In the genomic region with DNA sequence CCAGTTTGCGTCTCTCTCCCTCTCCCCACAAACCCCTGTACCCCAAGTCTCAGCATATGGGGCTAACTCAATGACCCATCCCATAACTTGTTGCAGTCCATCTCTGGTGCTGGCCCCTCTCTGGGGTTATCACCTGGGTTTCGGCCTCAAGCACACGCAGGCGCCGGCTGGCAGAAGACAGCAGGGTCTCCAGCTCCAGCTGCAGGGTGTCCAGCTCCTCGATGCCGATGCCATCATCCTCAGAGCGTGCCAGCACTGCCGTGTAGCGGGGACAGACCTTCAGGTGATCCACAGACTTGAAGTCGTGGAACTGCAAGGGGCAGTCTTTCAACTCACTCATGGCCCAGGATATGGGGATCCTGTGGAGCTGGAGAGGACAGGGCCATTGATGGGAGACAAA, we compare ENCODE assay signal across 1 cellular context.
TF ChIP-seq lines count a peak whose summit lies in the region.

No MANE protein-coding gene starts in this region.

TF ChIP-seq in GM12878, 131 proteins besides CTCF, POLR2A, EP300 and RAD21:
- TF ChIP-seq NBN (IDR thresholded peaks at IDR 0.05) (no peak), SMC3 (IDR thresholded peaks at IDR 0.05; ENCODE audit: borderline replicate concordance, low read length) (no peak), SIX5 (IDR thresholded peaks at IDR 0.05; ENCODE audit: low read depth, low read length, severe bottlenecking) (no peak), ETV6 (conservative IDR thresholded peaks at IDR 0.05 in 1 of 2, IDR thresholded peaks at IDR 0.05 in 1 of 2; ENCODE audit: borderline replicate concordance in 1 of 2, low read depth in 1 of 2) (no peak), BMI1 (IDR thresholded peaks at IDR 0.05; ENCODE audit: borderline replicate concordance) (no peak), CBX3 (IDR thresholded peaks at IDR 0.05; ENCODE audit: borderline replicate concordance, low read depth) (no peak), KLF5 (IDR thresholded peaks at IDR 0.05; ENCODE audit: partially characterized antibody) (no peak), ESRRA (IDR thresholded peaks at IDR 0.05; ENCODE audit: low read length) (no peak), CHD4 (IDR thresholded peaks at IDR 0.05) (no peak), GATAD2B (conservative IDR thresholded peaks at IDR 0.05; ENCODE audit: low read depth) (no peak), RB1 (IDR thresholded peaks at IDR 0.05; ENCODE audit: borderline replicate concordance) (no peak)
- TF ChIP-seq, protein P1, sequence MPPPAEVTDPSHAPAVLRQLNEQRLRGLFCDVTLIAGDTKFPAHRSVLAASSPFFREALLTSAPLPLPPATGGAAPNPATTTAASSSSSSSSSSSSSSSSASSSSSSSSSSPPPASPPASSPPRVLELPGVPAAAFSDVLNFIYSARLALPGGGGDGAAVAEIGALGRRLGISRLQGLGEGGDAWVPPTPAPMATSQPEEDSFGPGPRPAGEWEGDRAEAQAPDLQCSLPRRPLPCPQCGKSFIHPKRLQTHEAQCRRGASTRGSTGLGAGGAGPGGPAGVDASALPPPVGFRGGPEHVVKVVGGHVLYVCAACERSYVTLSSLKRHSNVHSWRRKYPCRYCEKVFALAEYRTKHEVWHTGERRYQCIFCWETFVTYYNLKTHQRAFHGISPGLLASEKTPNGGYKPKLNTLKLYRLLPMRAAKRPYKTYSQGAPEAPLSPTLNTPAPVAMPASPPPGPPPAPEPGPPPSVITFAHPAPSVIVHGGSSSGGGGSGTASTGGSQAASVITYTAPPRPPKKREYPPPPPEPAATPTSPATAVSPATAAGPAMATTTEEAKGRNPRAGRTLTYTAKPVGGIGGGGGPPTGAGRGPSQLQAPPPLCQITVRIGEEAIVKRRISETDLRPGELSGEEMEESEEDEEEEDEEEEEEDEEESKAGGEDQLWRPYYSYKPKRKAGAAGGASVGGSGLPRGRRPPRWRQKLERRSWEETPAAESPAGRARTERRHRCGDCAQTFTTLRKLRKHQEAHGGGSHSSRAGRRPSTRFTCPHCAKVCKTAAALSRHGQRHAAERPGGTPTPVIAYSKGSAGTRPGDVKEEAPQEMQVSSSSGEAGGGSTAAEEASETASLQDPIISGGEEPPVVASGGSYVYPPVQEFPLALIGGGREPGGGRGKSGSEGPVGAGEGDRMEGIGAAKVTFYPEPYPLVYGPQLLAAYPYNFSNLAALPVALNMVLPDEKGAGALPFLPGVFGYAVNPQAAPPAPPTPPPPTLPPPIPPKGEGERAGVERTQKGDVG (CRISPR knock-in tag; IDR thresholded peaks at IDR 0.05): no peak
- TF ChIP-seq, protein P2, sequence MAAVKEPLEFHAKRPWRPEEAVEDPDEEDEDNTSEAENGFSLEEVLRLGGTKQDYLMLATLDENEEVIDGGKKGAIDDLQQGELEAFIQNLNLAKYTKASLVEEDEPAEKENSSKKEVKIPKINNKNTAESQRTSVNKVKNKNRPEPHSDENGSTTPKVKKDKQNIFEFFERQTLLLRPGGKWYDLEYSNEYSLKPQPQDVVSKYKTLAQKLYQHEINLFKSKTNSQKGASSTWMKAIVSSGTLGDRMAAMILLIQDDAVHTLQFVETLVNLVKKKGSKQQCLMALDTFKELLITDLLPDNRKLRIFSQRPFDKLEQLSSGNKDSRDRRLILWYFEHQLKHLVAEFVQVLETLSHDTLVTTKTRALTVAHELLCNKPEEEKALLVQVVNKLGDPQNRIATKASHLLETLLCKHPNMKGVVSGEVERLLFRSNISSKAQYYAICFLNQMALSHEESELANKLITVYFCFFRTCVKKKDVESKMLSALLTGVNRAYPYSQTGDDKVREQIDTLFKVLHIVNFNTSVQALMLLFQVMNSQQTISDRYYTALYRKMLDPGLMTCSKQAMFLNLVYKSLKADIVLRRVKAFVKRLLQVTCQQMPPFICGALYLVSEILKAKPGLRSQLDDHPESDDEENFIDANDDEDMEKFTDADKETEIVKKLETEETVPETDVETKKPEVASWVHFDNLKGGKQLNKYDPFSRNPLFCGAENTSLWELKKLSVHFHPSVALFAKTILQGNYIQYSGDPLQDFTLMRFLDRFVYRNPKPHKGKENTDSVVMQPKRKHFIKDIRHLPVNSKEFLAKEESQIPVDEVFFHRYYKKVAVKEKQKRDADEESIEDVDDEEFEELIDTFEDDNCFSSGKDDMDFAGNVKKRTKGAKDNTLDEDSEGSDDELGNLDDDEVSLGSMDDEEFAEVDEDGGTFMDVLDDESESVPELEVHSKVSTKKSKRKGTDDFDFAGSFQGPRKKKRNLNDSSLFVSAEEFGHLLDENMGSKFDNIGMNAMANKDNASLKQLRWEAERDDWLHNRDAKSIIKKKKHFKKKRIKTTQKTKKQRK (IDR thresholded peaks at IDR 0.05; ENCODE audit: low read depth, low read length): no peak
- TF ChIP-seq, protein P3, sequence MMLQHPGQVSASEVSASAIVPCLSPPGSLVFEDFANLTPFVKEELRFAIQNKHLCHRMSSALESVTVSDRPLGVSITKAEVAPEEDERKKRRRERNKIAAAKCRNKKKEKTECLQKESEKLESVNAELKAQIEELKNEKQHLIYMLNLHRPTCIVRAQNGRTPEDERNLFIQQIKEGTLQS (IDR thresholded peaks at IDR 0.05; ENCODE audit: borderline replicate concordance, extremely low read depth, low read depth, low read length): no peak
- TF ChIP-seq, protein P4, sequence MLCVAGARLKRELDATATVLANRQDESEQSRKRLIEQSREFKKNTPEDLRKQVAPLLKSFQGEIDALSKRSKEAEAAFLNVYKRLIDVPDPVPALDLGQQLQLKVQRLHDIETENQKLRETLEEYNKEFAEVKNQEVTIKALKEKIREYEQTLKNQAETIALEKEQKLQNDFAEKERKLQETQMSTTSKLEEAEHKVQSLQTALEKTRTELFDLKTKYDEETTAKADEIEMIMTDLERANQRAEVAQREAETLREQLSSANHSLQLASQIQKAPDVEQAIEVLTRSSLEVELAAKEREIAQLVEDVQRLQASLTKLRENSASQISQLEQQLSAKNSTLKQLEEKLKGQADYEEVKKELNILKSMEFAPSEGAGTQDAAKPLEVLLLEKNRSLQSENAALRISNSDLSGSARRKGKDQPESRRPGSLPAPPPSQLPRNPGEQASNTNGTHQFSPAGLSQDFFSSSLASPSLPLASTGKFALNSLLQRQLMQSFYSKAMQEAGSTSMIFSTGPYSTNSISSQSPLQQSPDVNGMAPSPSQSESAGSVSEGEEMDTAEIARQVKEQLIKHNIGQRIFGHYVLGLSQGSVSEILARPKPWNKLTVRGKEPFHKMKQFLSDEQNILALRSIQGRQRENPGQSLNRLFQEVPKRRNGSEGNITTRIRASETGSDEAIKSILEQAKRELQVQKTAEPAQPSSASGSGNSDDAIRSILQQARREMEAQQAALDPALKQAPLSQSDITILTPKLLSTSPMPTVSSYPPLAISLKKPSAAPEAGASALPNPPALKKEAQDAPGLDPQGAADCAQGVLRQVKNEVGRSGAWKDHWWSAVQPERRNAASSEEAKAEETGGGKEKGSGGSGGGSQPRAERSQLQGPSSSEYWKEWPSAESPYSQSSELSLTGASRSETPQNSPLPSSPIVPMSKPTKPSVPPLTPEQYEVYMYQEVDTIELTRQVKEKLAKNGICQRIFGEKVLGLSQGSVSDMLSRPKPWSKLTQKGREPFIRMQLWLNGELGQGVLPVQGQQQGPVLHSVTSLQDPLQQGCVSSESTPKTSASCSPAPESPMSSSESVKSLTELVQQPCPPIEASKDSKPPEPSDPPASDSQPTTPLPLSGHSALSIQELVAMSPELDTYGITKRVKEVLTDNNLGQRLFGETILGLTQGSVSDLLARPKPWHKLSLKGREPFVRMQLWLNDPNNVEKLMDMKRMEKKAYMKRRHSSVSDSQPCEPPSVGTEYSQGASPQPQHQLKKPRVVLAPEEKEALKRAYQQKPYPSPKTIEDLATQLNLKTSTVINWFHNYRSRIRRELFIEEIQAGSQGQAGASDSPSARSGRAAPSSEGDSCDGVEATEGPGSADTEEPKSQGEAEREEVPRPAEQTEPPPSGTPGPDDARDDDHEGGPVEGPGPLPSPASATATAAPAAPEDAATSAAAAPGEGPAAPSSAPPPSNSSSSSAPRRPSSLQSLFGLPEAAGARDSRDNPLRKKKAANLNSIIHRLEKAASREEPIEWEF (IDR thresholded peaks at IDR 0.05; ENCODE audit: insufficient replicate concordance, low read depth, low read length): no peak
- TF ChIP-seq, protein P5, sequence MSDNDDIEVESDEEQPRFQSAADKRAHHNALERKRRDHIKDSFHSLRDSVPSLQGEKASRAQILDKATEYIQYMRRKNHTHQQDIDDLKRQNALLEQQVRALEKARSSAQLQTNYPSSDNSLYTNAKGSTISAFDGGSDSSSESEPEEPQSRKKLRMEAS (IDR thresholded peaks at IDR 0.05; ENCODE audit: low read depth, low read length): no peak
- TF ChIP-seq, protein P6, sequence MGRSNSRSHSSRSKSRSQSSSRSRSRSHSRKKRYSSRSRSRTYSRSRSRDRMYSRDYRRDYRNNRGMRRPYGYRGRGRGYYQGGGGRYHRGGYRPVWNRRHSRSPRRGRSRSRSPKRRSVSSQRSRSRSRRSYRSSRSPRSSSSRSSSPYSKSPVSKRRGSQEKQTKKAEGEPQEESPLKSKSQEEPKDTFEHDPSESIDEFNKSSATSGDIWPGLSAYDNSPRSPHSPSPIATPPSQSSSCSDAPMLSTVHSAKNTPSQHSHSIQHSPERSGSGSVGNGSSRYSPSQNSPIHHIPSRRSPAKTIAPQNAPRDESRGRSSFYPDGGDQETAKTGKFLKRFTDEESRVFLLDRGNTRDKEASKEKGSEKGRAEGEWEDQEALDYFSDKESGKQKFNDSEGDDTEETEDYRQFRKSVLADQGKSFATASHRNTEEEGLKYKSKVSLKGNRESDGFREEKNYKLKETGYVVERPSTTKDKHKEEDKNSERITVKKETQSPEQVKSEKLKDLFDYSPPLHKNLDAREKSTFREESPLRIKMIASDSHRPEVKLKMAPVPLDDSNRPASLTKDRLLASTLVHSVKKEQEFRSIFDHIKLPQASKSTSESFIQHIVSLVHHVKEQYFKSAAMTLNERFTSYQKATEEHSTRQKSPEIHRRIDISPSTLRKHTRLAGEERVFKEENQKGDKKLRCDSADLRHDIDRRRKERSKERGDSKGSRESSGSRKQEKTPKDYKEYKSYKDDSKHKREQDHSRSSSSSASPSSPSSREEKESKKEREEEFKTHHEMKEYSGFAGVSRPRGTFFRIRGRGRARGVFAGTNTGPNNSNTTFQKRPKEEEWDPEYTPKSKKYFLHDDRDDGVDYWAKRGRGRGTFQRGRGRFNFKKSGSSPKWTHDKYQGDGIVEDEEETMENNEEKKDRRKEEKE (IDR thresholded peaks at IDR 0.05): no peak
